Comparison of ENCODE assay signal across 8 cellular contexts in genomic region chr3:69204315-69204957, GRCh38.
DNase-seq lines count a peak whose midpoint lies in the region; ATAC-seq and TF ChIP-seq lines count a peak whose summit lies in the region.

No MANE protein-coding gene starts in this region.

- no peak for TF ChIP-seq CTCF in psoas muscle (IDR thresholded peaks at IDR 0.05)
- TF ChIP-seq CTCF in ascending aorta (IDR thresholded peaks at IDR 0.05) = no peak

- H3K4me1 ChIP-seq in psoas muscle = no peaks in the 10 kb centered on the region
- no peaks in the 10 kb centered on the region for H3K4me1 ChIP-seq in ascending aorta

- H3K36me3 Mint-ChIP-seq in activated CD8-positive, alpha-beta T cell treated with anti-CD3 and anti-CD28 coated beads, Interleukin-2, amount 10 ng/mL, durations not matched to agents 7 days and 5 days (ENCODE audit: low read depth) = peaks cover 20% of the 10 kb centered on the region

- intact Hi-C loops in psoas muscle (cut with DNase I) = no loop called here
- intact Hi-C loops in ascending aorta (cut with DNase I) = no loop called here

- no peaks in the 10 kb centered on the region for H3K27me3 Mint-ChIP-seq in activated CD8-positive, alpha-beta T cell treated with anti-CD3 and anti-CD28 coated beads, Interleukin-2, amount 10 ng/mL, durations not matched to agents 7 days and 5 days (ENCODE audit: low read depth)

- CTCF ChIA-PET in activated CD8-positive, alpha-beta T cell treated with anti-CD3 and anti-CD28 coated beads, Interleukin-2, amount 10 ng/mL, durations not matched to agents 7 days and 5 days (lab: Charles Lee) = no interaction called here

- H3K9me3 Mint-ChIP-seq in activated CD8-positive, alpha-beta T cell treated with anti-CD3 and anti-CD28 coated beads, Interleukin-2, amount 10 ng/mL, durations not matched to agents 7 days and 5 days (ENCODE audit: insufficient read depth) = no peaks in the 10 kb centered on the region

- no peak overlapping the region for H3K4me3 Mint-ChIP-seq in activated CD8-positive, alpha-beta T cell treated with anti-CD3 and anti-CD28 coated beads, Interleukin-2, amount 10 ng/mL, durations not matched to agents 7 days and 5 days

- ATAC-seq in HG02973 (IDR thresholded peaks at IDR 0.05; ENCODE audit: unreplicated experiment) (peak; percentile 94), psoas muscle (peak in 3 of 4 donors; percentile 37 to 75 (median 62))
- ATAC-seq in activated CD8-positive, alpha-beta T cell treated with anti-CD3 and anti-CD28 coated beads, Interleukin-2, amount 10 ng/mL, durations not matched to agents 7 days and 5 days = no peak

- peaks cover 70% of the 10 kb centered on the region for H3K4me1 Mint-ChIP-seq in activated CD8-positive, alpha-beta T cell treated with anti-CD3 and anti-CD28 coated beads, Interleukin-2, amount 10 ng/mL, durations not matched to agents 7 days and 5 days (ENCODE audit: low read depth)

- H3K27ac Mint-ChIP-seq in activated CD8-positive, alpha-beta T cell treated with anti-CD3 and anti-CD28 coated beads, Interleukin-2, amount 10 ng/mL, durations not matched to agents 7 days and 5 days = peak overlapping the region; percentile 74

- DNase-seq in activated CD4-positive, CD25-positive, alpha-beta regulatory T cell treated with anti-CD3 and anti-CD28 coated beads, Interleukin-2, amount 50 U/mL, for 16 hours (ENCODE audit: low read depth, low spot score) = peak; percentile 36
- no peak for DNase-seq in activated CD4-positive, CD25-positive, alpha-beta regulatory T cell treated with anti-CD3 and anti-CD28 coated beads, Interleukin-2, amount 50 U/mL, for 72 hours
- DNase-seq in activated CD8-positive, alpha-beta T cell treated with anti-CD3 and anti-CD28 coated beads, Interleukin-2, amount 10 ng/mL, durations not matched to agents 7 days and 5 days = no peak
- DNase-seq in psoas muscle (no peak), NCI-H82 (lab: John Stamatoyannopoulos, UW) (no peak), ascending aorta (ENCODE audit: low spot score in 2 of 2) (no peak)
- no peak for DNase-seq in effector CD4-positive, alpha-beta T cell

- no peaks in the 10 kb centered on the region for H3K36me3 ChIP-seq in psoas muscle (ENCODE audit: insufficient read depth in 1 of 2, low read depth in 1 of 2)
- H3K36me3 ChIP-seq in ascending aorta = no peaks in the 10 kb centered on the region

- WGBS in psoas muscle, 3 donors = 58 to 68% (median 62%) methylated on average over 8 of the region's 8 CpGs

- POLR2A ChIA-PET in activated CD8-positive, alpha-beta T cell treated with anti-CD3 and anti-CD28 coated beads, Interleukin-2, amount 10 ng/mL, durations not matched to agents 7 days and 5 days (lab: Charles Lee) = no interaction called here

- H3K27ac ChIP-seq in psoas muscle = no peak overlapping the region
- H3K27ac ChIP-seq in ascending aorta = no peak overlapping the region

- H3K27me3 ChIP-seq in psoas muscle (ENCODE audit: insufficient read depth in 3 of 3, low read length in 2 of 3) (no peaks in the 10 kb centered on the region), ascending aorta (no peaks in the 10 kb centered on the region)

- H3K4me3 ChIP-seq in psoas muscle = no peak overlapping the region
- no peak overlapping the region for H3K4me3 ChIP-seq in ascending aorta

- H3K9me3 ChIP-seq in psoas muscle (no peaks in the 10 kb centered on the region), ascending aorta (no peaks in the 10 kb centered on the region)
